In the genomic region with DNA sequence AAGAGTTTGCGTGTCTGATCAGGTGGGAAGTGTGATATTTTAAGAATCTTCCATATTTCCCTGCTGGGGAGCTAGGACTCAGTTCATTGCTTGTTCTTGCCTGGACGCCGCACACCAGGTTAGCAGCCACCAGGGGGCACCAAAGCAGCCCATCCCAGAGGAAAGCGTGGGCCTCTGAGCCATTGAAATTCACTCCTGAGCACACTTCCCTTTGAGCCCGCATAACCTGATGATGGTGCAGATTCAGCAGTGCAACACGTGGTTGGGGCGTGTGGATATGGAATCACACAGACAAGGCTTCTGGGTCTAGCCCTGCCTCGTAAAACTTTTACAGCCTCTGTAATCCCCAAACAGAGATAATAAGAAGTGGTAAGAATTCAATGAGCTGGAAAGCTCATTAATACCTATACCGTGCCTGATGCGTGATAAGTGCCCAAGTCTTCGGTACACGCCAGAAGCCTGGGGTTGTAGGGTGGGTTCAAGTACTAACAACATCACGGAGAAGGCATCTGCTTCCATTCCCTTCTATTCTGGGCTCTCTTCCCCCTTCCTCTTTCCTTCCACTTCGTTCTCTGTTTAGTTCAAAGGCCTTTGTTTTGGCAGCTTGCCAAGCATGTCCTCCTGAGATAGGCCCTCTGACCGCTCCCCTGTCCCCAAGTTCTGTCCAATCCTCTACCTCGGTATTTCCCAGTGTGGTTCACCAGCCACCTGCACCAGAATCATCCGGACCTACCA, we compare ENCODE assay signal across 1 cellular context.
TF ChIP-seq lines count a peak whose summit lies in the region.

No MANE protein-coding gene starts in this region.

TF ChIP-seq in GM12878, 131 proteins besides CTCF, POLR2A, EP300 and RAD21 (continued from another document):
- TF ChIP-seq, protein P1, sequence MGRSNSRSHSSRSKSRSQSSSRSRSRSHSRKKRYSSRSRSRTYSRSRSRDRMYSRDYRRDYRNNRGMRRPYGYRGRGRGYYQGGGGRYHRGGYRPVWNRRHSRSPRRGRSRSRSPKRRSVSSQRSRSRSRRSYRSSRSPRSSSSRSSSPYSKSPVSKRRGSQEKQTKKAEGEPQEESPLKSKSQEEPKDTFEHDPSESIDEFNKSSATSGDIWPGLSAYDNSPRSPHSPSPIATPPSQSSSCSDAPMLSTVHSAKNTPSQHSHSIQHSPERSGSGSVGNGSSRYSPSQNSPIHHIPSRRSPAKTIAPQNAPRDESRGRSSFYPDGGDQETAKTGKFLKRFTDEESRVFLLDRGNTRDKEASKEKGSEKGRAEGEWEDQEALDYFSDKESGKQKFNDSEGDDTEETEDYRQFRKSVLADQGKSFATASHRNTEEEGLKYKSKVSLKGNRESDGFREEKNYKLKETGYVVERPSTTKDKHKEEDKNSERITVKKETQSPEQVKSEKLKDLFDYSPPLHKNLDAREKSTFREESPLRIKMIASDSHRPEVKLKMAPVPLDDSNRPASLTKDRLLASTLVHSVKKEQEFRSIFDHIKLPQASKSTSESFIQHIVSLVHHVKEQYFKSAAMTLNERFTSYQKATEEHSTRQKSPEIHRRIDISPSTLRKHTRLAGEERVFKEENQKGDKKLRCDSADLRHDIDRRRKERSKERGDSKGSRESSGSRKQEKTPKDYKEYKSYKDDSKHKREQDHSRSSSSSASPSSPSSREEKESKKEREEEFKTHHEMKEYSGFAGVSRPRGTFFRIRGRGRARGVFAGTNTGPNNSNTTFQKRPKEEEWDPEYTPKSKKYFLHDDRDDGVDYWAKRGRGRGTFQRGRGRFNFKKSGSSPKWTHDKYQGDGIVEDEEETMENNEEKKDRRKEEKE (IDR thresholded peaks at IDR 0.05): no peak
- 0 out of 2 replicates have a peak, but pooled peaks have one; percentile 44 for TF ChIP-seq HDGF (IDR thresholded peaks at IDR 0.05)
- TF ChIP-seq MTA2 (IDR thresholded peaks at IDR 0.05; ENCODE audit: low read depth): no peak
- peak; percentile 59 for TF ChIP-seq SPI1 (IDR thresholded peaks at IDR 0.05; ENCODE audit: borderline replicate concordance, insufficient read depth, low read depth, low read length)
- peak; percentile 36; the same call in 1 of the 2 replicates for TF ChIP-seq EED (IDR thresholded peaks at IDR 0.05; ENCODE audit: low read depth)
- TF ChIP-seq ZNF622 (IDR thresholded peaks at IDR 0.05): no peak
- TF ChIP-seq, protein P2, sequence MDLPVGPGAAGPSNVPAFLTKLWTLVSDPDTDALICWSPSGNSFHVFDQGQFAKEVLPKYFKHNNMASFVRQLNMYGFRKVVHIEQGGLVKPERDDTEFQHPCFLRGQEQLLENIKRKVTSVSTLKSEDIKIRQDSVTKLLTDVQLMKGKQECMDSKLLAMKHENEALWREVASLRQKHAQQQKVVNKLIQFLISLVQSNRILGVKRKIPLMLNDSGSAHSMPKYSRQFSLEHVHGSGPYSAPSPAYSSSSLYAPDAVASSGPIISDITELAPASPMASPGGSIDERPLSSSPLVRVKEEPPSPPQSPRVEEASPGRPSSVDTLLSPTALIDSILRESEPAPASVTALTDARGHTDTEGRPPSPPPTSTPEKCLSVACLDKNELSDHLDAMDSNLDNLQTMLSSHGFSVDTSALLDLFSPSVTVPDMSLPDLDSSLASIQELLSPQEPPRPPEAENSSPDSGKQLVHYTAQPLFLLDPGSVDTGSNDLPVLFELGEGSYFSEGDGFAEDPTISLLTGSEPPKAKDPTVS (IDR thresholded peaks at IDR 0.05; ENCODE audit: low read depth, low read length): no peak
- TF ChIP-seq NFXL1 (IDR thresholded peaks at IDR 0.05; ENCODE audit: borderline replicate concordance): no peak
- no peak for TF ChIP-seq ZZZ3 (IDR thresholded peaks at IDR 0.05; ENCODE audit: control insufficient read depth, insufficient read length, low read depth)
